In genomic region chr3:110901536-110901935, GRCh38 we compare ENCODE assay signal across 29 cellular contexts.
"Had no signal": no experiment of that assay in that cellular context is flagged by ENCODE, and none has a peak within 500 bp of the region (broad histone marks: within the 10 kb centered on the region; RNA-seq: fewer than 3 reads in every experiment).

No MANE protein-coding gene starts in this region.

- H3K36me3 Mint-ChIP-seq: naive thymus-derived CD4-positive, alpha-beta T cell; natural killer cell; neural progenitor cell; stimulated activated memory B cell treated with anti-CD40 and anti-IgM and Interleukin-4, amounts not matched to agents 10 μg/mL and 1 μg/mL and 100 μg/mL, for 72 hours; type B pancreatic cell had no signal

- H2AFZ ChIP-seq: neural progenitor cell, parathyroid adenoma had no signal

- DNase-seq: naive thymus-derived CD4-positive, alpha-beta T cell; natural killer cell; occipital lobe; ovary; posterior cingulate gyrus; psoas muscle; right cardiac atrium; stimulated activated CD4-positive, alpha-beta T cell treated with anti-CD3 and anti-CD28 coated beads, Interleukin-15, amount 100 ng/mL, for 24 hours; stimulated activated CD4-positive, alpha-beta T cell treated with anti-CD3 and anti-CD28 coated beads, Interleukin-2, amount 100 ng/mL, for 24 hours; stimulated activated CD4-positive, alpha-beta T cell treated with anti-CD3 and anti-CD28 coated beads, Interleukin-2, amount 100 ng/mL, for 48 hours; stimulated activated CD4-positive, alpha-beta T cell treated with anti-CD3 and anti-CD28 coated beads, Interleukin-4, amount 100 ng/mL, for 4 hours; stimulated activated CD8-positive, alpha-beta memory T cell treated with anti-CD3 and anti-CD28 coated beads, Interleukin-4, amount 100 ng/mL, for 48 hours; stimulated activated naive CD4-positive, alpha-beta T cell; stimulated activated naive CD8-positive, alpha-beta T cell treated with anti-CD3 and anti-CD28 coated beads, Interleukin-15, amount 100 ng/mL, for 72 hours; stimulated activated naive CD8-positive, alpha-beta T cell treated with anti-CD3 and anti-CD28 coated beads, Interleukin-15, Interleukin-2, amounts not matched to agents 100 U/mL and 50 U/mL, for 24 hours; substantia nigra; testis; tibial artery; transverse colon; upper lobe of right lung; uterus had no signal

- H3K9me3 Mint-ChIP-seq: nephron; neural progenitor cell; stimulated activated naive CD8-positive, alpha-beta T cell treated with anti-CD3 and anti-CD28 coated beads, Interleukin-15, amount 100 ng/mL, for 72 hours had no signal

- H3K9ac ChIP-seq: neural progenitor cell, parathyroid adenoma had no signal

- ATAC-seq: naive thymus-derived CD4-positive, alpha-beta T cell; natural killer cell; psoas muscle; right cardiac atrium; stimulated activated memory B cell treated with anti-CD40 and anti-IgM and Interleukin-4, amounts not matched to agents 10 μg/mL and 1 μg/mL and 100 μg/mL, for 72 hours; stimulated activated naive CD8-positive, alpha-beta T cell treated with anti-CD3 and anti-CD28 coated beads, Interleukin-15, amount 100 ng/mL, for 72 hours; stimulated activated naive CD8-positive, alpha-beta T cell treated with anti-CD3 and anti-CD28 coated beads, Interleukin-15, Interleukin-2, amounts not matched to agents 100 U/mL and 50 U/mL, for 24 hours; upper lobe of right lung had no signal

- H3K4me3 ChIP-seq: neural progenitor cell, ovary, psoas muscle, skin epidermis, suprapubic skin, testis, tibial artery, transverse colon, upper lobe of right lung, uterus had no signal

- H3K27ac Mint-ChIP-seq: naive thymus-derived CD4-positive, alpha-beta T cell; natural killer cell; nephron; neural progenitor cell; stimulated activated memory B cell treated with anti-CD40 and anti-IgM and Interleukin-4, amounts not matched to agents 10 μg/mL and 1 μg/mL and 100 μg/mL, for 72 hours; type B pancreatic cell had no signal

- H3K27me3 ChIP-seq: neural progenitor cell, ovary, suprapubic skin, testis, tibial artery, transverse colon, upper lobe of right lung, uterus had no signal

- H3K4me1 Mint-ChIP-seq: naive thymus-derived CD4-positive, alpha-beta T cell; natural killer cell; stimulated activated memory B cell treated with anti-CD40 and anti-IgM and Interleukin-4, amounts not matched to agents 10 μg/mL and 1 μg/mL and 100 μg/mL, for 72 hours; stimulated activated naive CD8-positive, alpha-beta T cell treated with anti-CD3 and anti-CD28 coated beads, Interleukin-15, amount 100 ng/mL, for 72 hours had no signal

- H3K4me2 ChIP-seq: neural progenitor cell had no signal

- H3K9me3 ChIP-seq: ovary, psoas muscle, suprapubic skin, testis, tibial artery, transverse colon, upper lobe of right lung, uterus had no signal

- H3K79me2 ChIP-seq: parathyroid adenoma had no signal

- H3K36me3 ChIP-seq: neural progenitor cell, ovary, suprapubic skin, tibial artery, transverse colon, upper lobe of right lung, uterus had no signal

- H3K4me1 ChIP-seq: parathyroid adenoma, suprapubic skin, testis, tibial artery, transverse colon, upper lobe of right lung, uterus had no signal

- H3K4me3 Mint-ChIP-seq: naive thymus-derived CD4-positive, alpha-beta T cell; natural killer cell; nephron; neural progenitor cell; stimulated activated memory B cell treated with anti-CD40 and anti-IgM and Interleukin-4, amounts not matched to agents 10 μg/mL and 1 μg/mL and 100 μg/mL, for 72 hours; stimulated activated naive CD8-positive, alpha-beta T cell treated with anti-CD3 and anti-CD28 coated beads, Interleukin-15, amount 100 ng/mL, for 72 hours; type B pancreatic cell had no signal

- H3K27me3 Mint-ChIP-seq: progenitor cell of endocrine pancreas; stimulated activated memory B cell treated with anti-CD40 and anti-IgM and Interleukin-4, amounts not matched to agents 10 μg/mL and 1 μg/mL and 100 μg/mL, for 72 hours; stimulated activated naive CD8-positive, alpha-beta T cell treated with anti-CD3 and anti-CD28 coated beads, Interleukin-15, amount 100 ng/mL, for 72 hours; type B pancreatic cell had no signal

- H3K27ac ChIP-seq: neural progenitor cell, ovary, parathyroid adenoma, psoas muscle, skin epidermis, suprapubic skin, testis, tibial artery, transverse colon, upper lobe of right lung, uterus had no signal
